31 cellular contexts compared by ENCODE assay signal in the genomic region with DNA sequence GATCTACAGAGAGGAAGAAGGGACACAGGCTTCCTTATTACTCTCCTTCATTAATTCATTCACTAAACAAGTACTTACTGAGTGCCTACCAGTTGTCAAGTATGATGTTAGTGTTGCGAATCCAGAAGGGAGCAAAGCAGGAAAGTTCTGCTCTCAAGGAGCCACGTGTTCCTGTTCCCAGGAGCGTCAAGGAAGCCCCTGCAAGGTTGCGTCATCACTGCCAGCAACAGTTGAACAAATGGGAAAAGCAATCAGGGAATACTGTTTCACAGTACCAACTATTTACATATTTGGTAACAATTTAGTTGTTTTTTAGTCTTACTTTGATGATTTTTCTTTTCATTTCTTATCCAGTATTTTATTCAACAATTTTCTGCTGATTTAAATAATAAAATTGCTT.
"Had no signal": no experiment of that assay in that cellular context is flagged by ENCODE, and none has a peak within 500 bp of the region (broad histone marks: within the 10 kb centered on the region; RNA-seq: fewer than 3 reads in every experiment).

No MANE protein-coding gene starts in this region.

- ATAC-seq: activated CD4-positive, alpha-beta T cell treated with anti-CD3 and anti-CD28 coated beads for 36 hours; activated CD8-positive, alpha-beta memory T cell treated with anti-CD3 and anti-CD28 coated beads, Interleukin-2, amount 10 ng/mL, durations not matched to agents 7 days and 5 days; activated CD8-positive, alpha-beta T cell treated with anti-CD3 and anti-CD28 coated beads, Interleukin-2, amount 10 ng/mL, durations not matched to agents 7 days and 5 days; activated naive CD8-positive, alpha-beta T cell treated with anti-CD3 and anti-CD28 coated beads, Interleukin-2, amount 50 U/mL, for 24 hours; body of pancreas; effector memory CD8-positive, alpha-beta T cell; T-helper 17 cell had no signal

- H3K36me3 ChIP-seq: adrenal gland, esophagus muscularis mucosa had no signal

- H3K27me3 ChIP-seq: body of pancreas, esophagus muscularis mucosa had no signal

- FAIRE-seq: colon had no signal

- H3K4me3 ChIP-seq: adrenal gland, body of pancreas, esophagus muscularis mucosa had no signal

- DNase-seq: activated CD4-positive, alpha-beta memory T cell treated with anti-CD3 and anti-CD28 coated beads for 36 hours; activated CD4-positive, alpha-beta T cell treated with anti-CD3 and anti-CD28 coated beads for 36 hours; activated CD4-positive, alpha-beta T cell treated with anti-CD3 and anti-CD28 coated beads, Interleukin-2, amount 10 ng/mL, durations not matched to agents 24 days and 14 days; activated CD4-positive, CD25-positive, alpha-beta regulatory T cell; activated CD4-positive, CD25-positive, alpha-beta regulatory T cell treated with anti-CD3 and anti-CD28 coated beads, Interleukin-2, amount 50 U/mL, for 72 hours; activated CD8-positive, alpha-beta memory T cell treated with anti-CD3 and anti-CD28 coated beads, Interleukin-2, amount 10 ng/mL, durations not matched to agents 7 days and 5 days; activated CD8-positive, alpha-beta memory T cell treated with anti-CD3 and anti-CD28 coated beads, Interleukin-2, amount 50 U/mL, for 4 hours; activated CD8-positive, alpha-beta T cell treated with anti-CD3 and anti-CD28 coated beads, Interleukin-2, amount 10 ng/mL, durations not matched to agents 7 days and 5 days; activated effector memory CD4-positive, alpha-beta T cell treated with anti-CD3 and anti-CD28 coated beads, Interleukin-2, amount 50 U/mL, for 16 hours; activated naive CD4-positive, alpha-beta T cell treated with anti-CD3 and anti-CD28 coated beads for 36 hours; activated naive CD8-positive, alpha-beta T cell treated with anti-CD3 and anti-CD28 coated beads for 36 hours; activated naive CD8-positive, alpha-beta T cell treated with anti-CD3 and anti-CD28 coated beads, Interleukin-2, amount 50 U/mL, for 24 hours; activated T-cell treated with anti-CD3 and anti-CD28 coated beads, Interleukin-2, amount 50 U/mL, for 1 hour; activated T-cell treated with anti-CD3 and anti-CD28 coated beads, Interleukin-2, amount 50 U/mL, for 48 hours; adrenal gland; amygdala; aorta; caudate nucleus; cortex of kidney; dermis blood vessel endothelial cell; effector CD4-positive, alpha-beta T cell; effector memory CD8-positive, alpha-beta T cell; erythroblast; foreskin melanocyte; head of caudate nucleus; T-helper 1 cell; T-helper 17 cell; T1000 had no signal

- H3K4me1 ChIP-seq: adrenal gland, body of pancreas had no signal

- H3K27ac ChIP-seq: adrenal gland, body of pancreas, esophagus muscularis mucosa had no signal

- H3K9me3 ChIP-seq: adrenal gland, body of pancreas, esophagus muscularis mucosa had no signal
